9 cellular contexts compared by ENCODE assay signal in the genomic region with DNA sequence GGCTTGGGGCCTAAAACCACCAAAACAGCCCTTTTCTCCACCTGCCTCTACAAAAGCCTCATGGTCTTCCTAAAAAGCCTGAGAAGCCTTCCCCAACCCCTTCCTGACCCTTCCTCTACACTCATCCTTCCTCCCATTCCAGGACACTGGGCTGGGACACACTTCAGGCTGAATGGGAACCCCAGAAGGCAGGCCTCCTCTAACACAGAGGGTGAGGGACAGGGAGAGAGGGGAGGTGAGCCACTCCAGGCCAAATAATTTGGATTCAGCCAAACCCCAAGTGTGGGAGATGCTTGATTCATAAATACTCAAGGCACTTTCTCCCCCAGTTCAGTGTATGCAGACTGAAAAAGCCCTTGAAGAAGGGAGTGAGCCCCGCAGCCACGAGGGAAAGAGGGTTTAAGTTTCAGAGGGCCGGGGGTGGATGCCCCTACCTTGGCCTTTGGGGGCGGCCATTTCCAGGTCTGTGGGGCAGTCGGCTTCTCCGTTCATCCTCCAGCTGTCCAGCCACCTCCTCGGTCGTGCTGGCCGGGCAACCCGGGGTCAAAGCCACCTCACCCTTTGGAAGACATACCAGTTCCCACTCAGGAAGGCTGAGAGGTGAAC. TPM values are rescaled to one million over a fixed set of nuclear protein-coding genes. Genes with fewer than 3 reads are reported as not detected.
DNase-seq lines count a peak whose midpoint lies in the region; ATAC-seq and TF ChIP-seq lines count a peak whose summit lies in the region.
"Had no signal": no experiment of that assay in that cellular context is flagged by ENCODE, and none has a peak within 500 bp of the region (broad histone marks: within the 10 kb centered on the region; RNA-seq: fewer than 3 reads in every experiment).

No MANE protein-coding gene starts in this region.

- peaks cover 57% of the 10 kb centered on the region for H3K4me1 Mint-ChIP-seq in T-helper 17 cell

- peak overlapping the region; percentile 54 for H3K4me3 ChIP-seq in HAP-1
- peak overlapping the region; percentile 48 to 64 for H3K4me3 ChIP-seq in gastroesophageal sphincter
- H3K4me3 ChIP-seq in smooth muscle cell = peak overlapping the region; percentile 99

- H3K79me2 ChIP-seq in smooth muscle cell (ENCODE audit: low read depth) = peaks cover 27% of the 10 kb centered on the region

- no peak for TF ChIP-seq POLR2A in gastroesophageal sphincter (IDR thresholded peaks at IDR 0.05)

- H3K27me3 ChIP-seq in HAP-1 (ENCODE audit: low read depth) (no peaks in the 10 kb centered on the region), gastroesophageal sphincter (no peaks in the 10 kb centered on the region), smooth muscle cell (ENCODE audit: low read depth) (no peaks in the 10 kb centered on the region)

- no peak for DNase-seq in HAP-1 (ENCODE audit: low spot score in 2 of 2)
- DNase-seq in T-helper 17 cell = no peak
- DNase-seq in smooth muscle cell (lab: John Stamatoyannopoulos, UW; ENCODE audit: unreplicated experiment) = no peak
- DNase-seq in D341Med (ENCODE audit: low spot score) = no peak

- TF ChIP-seq EP300 in gastroesophageal sphincter (IDR thresholded peaks at IDR 0.05) = no peak

- H4K20me1 ChIP-seq in smooth muscle cell (ENCODE audit: low read depth) = peaks cover 30% of the 10 kb centered on the region

- no peaks in the 10 kb centered on the region for H3K27me3 Mint-ChIP-seq in T-helper 17 cell

- H3K27ac ChIP-seq in gastroesophageal sphincter (peak overlapping the region in 3 of 4 donors; percentile 93 to 100 (median 96)), smooth muscle cell (ENCODE audit: low read depth) (no peak overlapping the region)

- in situ Hi-C loops in HAP-1 (cut with MboI; ENCODE audit: low sequenced_read_pairs) = no loop called here

- peaks cover 10% of the 10 kb centered on the region for H3K4me1 ChIP-seq in HAP-1
- peaks cover 7 to 43% (median 16%) of the 10 kb centered on the region in 3 donors for H3K4me1 ChIP-seq in gastroesophageal sphincter
- no peaks in the 10 kb centered on the region for H3K4me1 ChIP-seq in smooth muscle cell (ENCODE audit: low read depth)

- peaks cover 4% of the 10 kb centered on the region for H3F3A ChIP-seq in smooth muscle cell (ENCODE audit: low read depth)

- H3K36me3 ChIP-seq in HAP-1 (replicated peaks) (peaks cover 40% of the 10 kb centered on the region), gastroesophageal sphincter (peaks cover 0 to 46% of the 10 kb centered on the region in 2 donors), smooth muscle cell (ENCODE audit: low read depth) (no peaks in the 10 kb centered on the region)

- peak overlapping the region; percentile 91 for H3K27ac Mint-ChIP-seq in T-helper 17 cell

- ATAC-seq in T-helper 17 cell (no peak), gastroesophageal sphincter (no peak), GM21737 (IDR thresholded peaks at IDR 0.05; ENCODE audit: unreplicated experiment) (no peak), HG02798 (IDR thresholded peaks at IDR 0.05; ENCODE audit: poor library complexity, unreplicated experiment) (no peak), HG02973 (IDR thresholded peaks at IDR 0.05; ENCODE audit: unreplicated experiment) (no peak)

- WGBS in gastroesophageal sphincter (ENCODE audit: low coverage in 1 of 2), 2 donors = 0% methylated on average over 5 of the region's 10 CpGs; no CpG with 5 or more reads in 1 of the 2 donors
- WGBS in smooth muscle cell (ENCODE audit: low lambda C conversion rate) = 18% methylated on average over 10 of the region's 10 CpGs

- H3K4me3 Mint-ChIP-seq in T-helper 17 cell = peak overlapping the region; percentile 90

- H3K4me2 ChIP-seq in smooth muscle cell = peak overlapping the region; percentile 96

- no peak for TF ChIP-seq CTCF in gastroesophageal sphincter (IDR thresholded peaks at IDR 0.05)
- no peak for TF ChIP-seq CTCF in smooth muscle cell (IDR thresholded peaks at IDR 0.05; ENCODE audit: borderline replicate concordance, insufficient read depth, poor library complexity, severe bottlenecking)

- peaks cover 18% of the 10 kb centered on the region for H3K36me3 Mint-ChIP-seq in T-helper 17 cell (ENCODE audit: low read depth)

- no peak overlapping the region for H3K9ac ChIP-seq in smooth muscle cell (ENCODE audit: low read depth)

- no peaks in the 10 kb centered on the region for H3K9me3 ChIP-seq in HAP-1
- H3K9me3 ChIP-seq in T-helper 17 cell (ENCODE audit: control insufficient read depth, low read length, poor library complexity, severe bottlenecking) = no peaks in the 10 kb centered on the region
- no peaks in the 10 kb centered on the region for H3K9me3 ChIP-seq in gastroesophageal sphincter
- H3K9me3 ChIP-seq in smooth muscle cell (replicated peaks; ENCODE audit: low read depth) = no peaks in the 10 kb centered on the region

- no peak overlapping the region for H2AFZ ChIP-seq in smooth muscle cell (ENCODE audit: low read depth)

RNA-seq across cellular contexts. Expression of a gene that starts 1.6 kb away (rescaled TPM):
- 100 to 1,000 TPM; 121 to 140 TPM for total RNA-seq in T-helper 17 cell
- total RNA-seq in gastroesophageal sphincter = 10 to 100 TPM; 55.6 to 85.5 (median 60.4) TPM
- total RNA-seq in smooth muscle cell = 18.2 and 28.4 TPM in 2 replicates
- polyA plus RNA-seq in smooth muscle cell = 22.1 and 29.2 TPM in 2 replicates

RNA-seq across cellular contexts. Expression of a gene that starts 18.2 kb away (rescaled TPM):
- total RNA-seq in T-helper 17 cell (10 to 100 TPM; 97.1 to 97.5 TPM), gastroesophageal sphincter (10 to 100 TPM; 33.2 to 63.0 (median 49.0) TPM), smooth muscle cell (54.0 and 61.1 TPM in 2 replicates)
- polyA plus RNA-seq in smooth muscle cell = 24.3 and 29.1 TPM in 2 replicates

RNA-seq across cellular contexts. Expression of a gene that starts 31.1 kb away (rescaled TPM):
- total RNA-seq in T-helper 17 cell (10 to 100 TPM; 52.2 to 53.1 TPM), gastroesophageal sphincter (10 to 100 TPM; 28.3 to 36.1 (median 29.8) TPM), smooth muscle cell (26.4 and 28.5 TPM in 2 replicates)
- polyA plus RNA-seq in smooth muscle cell = 35.8 and 39.2 TPM in 2 replicates

RNA-seq across cellular contexts. Expression of a gene that starts 47.3 kb away (rescaled TPM):
- total RNA-seq in T-helper 17 cell (not detected), gastroesophageal sphincter (1 to 10 TPM; 1.8 to 6.9 (median 3.9) TPM), smooth muscle cell (0.09 TPM in 1 of 2 replicates, not detected in the other)
- polyA plus RNA-seq in smooth muscle cell = 0.28 and 0.35 TPM in 2 replicates
- total RNA-seq: NCI-H460 had no signal

RNA-seq across cellular contexts. Expression of a gene that starts 50.1 kb away (rescaled TPM):
- not detected for total RNA-seq in T-helper 17 cell
- under 1 TPM in 3 of 4 donors, not detected in 1; 0.08 to 0.54 (median 0.45) TPM for total RNA-seq in gastroesophageal sphincter
- not detected in 2 replicates for total RNA-seq in smooth muscle cell
- polyA plus RNA-seq in smooth muscle cell = not detected in 2 replicates
- total RNA-seq: NCI-H460 had no signal
